Comparison of ENCODE assay signal across 11 cellular contexts in the genomic region with DNA sequence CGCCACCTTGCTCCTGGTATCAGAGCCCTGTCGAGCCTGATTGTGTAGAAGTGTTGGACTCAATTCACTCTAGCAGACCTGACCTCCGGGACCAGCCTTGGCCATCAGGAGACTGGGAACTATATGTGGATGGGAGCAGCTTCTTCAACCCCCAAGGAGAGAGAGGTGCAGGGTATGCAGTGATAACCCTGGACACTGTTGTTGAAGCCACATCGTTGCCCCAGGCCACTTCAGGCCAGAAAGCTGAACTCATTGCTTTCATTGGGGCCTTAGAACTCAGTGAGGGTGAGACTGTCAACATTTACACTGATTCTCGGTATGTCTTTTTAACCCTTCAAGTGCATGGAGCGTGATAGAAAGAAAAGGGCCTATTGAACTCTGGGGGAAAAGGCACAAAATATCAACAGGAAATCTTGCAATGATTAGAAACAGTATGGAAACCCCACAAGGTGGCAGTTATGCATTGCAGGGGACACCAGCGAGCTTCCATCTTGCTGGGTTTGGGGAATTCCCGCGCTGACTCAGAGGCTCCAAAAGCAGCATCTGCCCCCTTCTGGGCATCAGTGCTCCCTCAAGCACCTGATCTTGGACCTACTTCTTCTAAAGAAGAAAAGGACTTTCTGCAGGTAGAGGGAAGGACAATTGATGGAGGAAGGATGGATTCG. TPM values are rescaled to one million over a fixed set of nuclear protein-coding genes. Genes with fewer than 3 reads are reported as not detected.
DNase-seq lines count a peak whose midpoint lies in the region; ATAC-seq, FAIRE-seq and TF ChIP-seq lines count a peak whose summit lies in the region.
"Not testable (repeated sequence)": the region's sequence is repeated elsewhere in the genome, so short reads cannot be mapped to it uniquely, and the experiment has no call there.
"Had no signal": no experiment of that assay in that cellular context is flagged by ENCODE, and none has a peak within 500 bp of the region (broad histone marks: within the 10 kb centered on the region; RNA-seq: fewer than 3 reads in every experiment).

No MANE protein-coding gene starts in this region.

- not testable (repeated sequence) for H3K4me2 ChIP-seq in A549; parathyroid adenoma (ENCODE audit: low read length)

- 80% methylated on average over 10 of the region's 10 CpGs for WGBS in A549 (ENCODE audit: missing lambda C conversion rate)

- not testable (repeated sequence) for H3K9me3 Mint-ChIP-seq in T-helper 1 cell treated with Interleukin-12 subunit alpha and Interleukin-12 subunit beta and Interleukin-4 antibody, amounts not matched to agents 30 μg/mL and 1 μg/mL, for 36 hours; activated CD4-positive, alpha-beta memory T cell treated with anti-CD3 and anti-CD28 coated beads, Interleukin-2, amount 10 ng/mL, durations not matched to agents 7 days and 5 days; chondrocyte (ENCODE audit: low read depth)

- not testable (repeated sequence) for H3K27ac ChIP-seq in A549, parathyroid adenoma

- H3K4me1 Mint-ChIP-seq in T-helper 1 cell treated with Interleukin-12 subunit alpha and Interleukin-12 subunit beta and Interleukin-4 antibody, amounts not matched to agents 30 μg/mL and 1 μg/mL, for 36 hours (ENCODE audit: low read depth) = peaks cover 16% of the 10 kb centered on the region
- H3K4me1 Mint-ChIP-seq in activated CD4-positive, alpha-beta memory T cell treated with anti-CD3 and anti-CD28 coated beads, Interleukin-2, amount 10 ng/mL, durations not matched to agents 7 days and 5 days = peaks cover 26% of the 10 kb centered on the region
- peaks cover 14% of the 10 kb centered on the region for H3K4me1 Mint-ChIP-seq in chondrocyte (ENCODE audit: low read depth)

- peaks cover 28% of the 10 kb centered on the region for H3K36me3 Mint-ChIP-seq in T-helper 1 cell treated with Interleukin-12 subunit alpha and Interleukin-12 subunit beta and Interleukin-4 antibody, amounts not matched to agents 30 μg/mL and 1 μg/mL, for 36 hours (ENCODE audit: low read depth)
- H3K36me3 Mint-ChIP-seq in activated CD4-positive, alpha-beta memory T cell treated with anti-CD3 and anti-CD28 coated beads, Interleukin-2, amount 10 ng/mL, durations not matched to agents 7 days and 5 days (ENCODE audit: low read depth) = peaks cover 49% of the 10 kb centered on the region
- peaks cover 24% of the 10 kb centered on the region for H3K36me3 Mint-ChIP-seq in chondrocyte (ENCODE audit: low read depth)

- H2AFZ ChIP-seq in parathyroid adenoma = not testable (repeated sequence)

- H3K9me3 ChIP-seq in A549; parathyroid adenoma (ENCODE audit: control insufficient read depth, low read length): not testable (repeated sequence)

- not testable (repeated sequence) for H3K27me3 Mint-ChIP-seq in T-helper 1 cell treated with Interleukin-12 subunit alpha and Interleukin-12 subunit beta and Interleukin-4 antibody, amounts not matched to agents 30 μg/mL and 1 μg/mL, for 36 hours (ENCODE audit: low read depth); activated CD4-positive, alpha-beta memory T cell treated with anti-CD3 and anti-CD28 coated beads, Interleukin-2, amount 10 ng/mL, durations not matched to agents 7 days and 5 days; chondrocyte (ENCODE audit: low read depth)

- not testable (repeated sequence) for H3K4me3 Mint-ChIP-seq in T-helper 1 cell treated with Interleukin-12 subunit alpha and Interleukin-12 subunit beta and Interleukin-4 antibody, amounts not matched to agents 30 μg/mL and 1 μg/mL, for 36 hours; activated CD4-positive, alpha-beta memory T cell treated with anti-CD3 and anti-CD28 coated beads, Interleukin-2, amount 10 ng/mL, durations not matched to agents 7 days and 5 days; chondrocyte (ENCODE audit: unreplicated experiment)

- TF ChIP-seq POLR2A in A549 (IDR thresholded peaks at IDR 0.05; ENCODE audit: low read length) = not testable (repeated sequence)

- H3K9ac ChIP-seq in parathyroid adenoma = not testable (repeated sequence)

- in situ Hi-C loops in GM13976 (cut with MboI; ENCODE audit: low sequenced_read_pairs, unreplicated experiment) = not testable (repeated sequence)

- POLR2A ChIA-PET in A549 (lab: Yijun Ruan, JAX); activated CD4-positive, alpha-beta memory T cell treated with anti-CD3 and anti-CD28 coated beads, Interleukin-2, amount 10 ng/mL, durations not matched to agents 7 days and 5 days (lab: Charles Lee): not testable (repeated sequence)

- H3K4me1 ChIP-seq in A549, parathyroid adenoma: not testable (repeated sequence)

- not testable (repeated sequence) for FAIRE-seq in A549 (lab: Jason Lieb, UNC)

- not testable (repeated sequence) for H3K79me2 ChIP-seq in parathyroid adenoma

- peak overlapping the region; percentile 50 for H3K27ac Mint-ChIP-seq in T-helper 1 cell treated with Interleukin-12 subunit alpha and Interleukin-12 subunit beta and Interleukin-4 antibody, amounts not matched to agents 30 μg/mL and 1 μg/mL, for 36 hours
- H3K27ac Mint-ChIP-seq in activated CD4-positive, alpha-beta memory T cell treated with anti-CD3 and anti-CD28 coated beads, Interleukin-2, amount 10 ng/mL, durations not matched to agents 7 days and 5 days = peak overlapping the region; percentile 4
- H3K27ac Mint-ChIP-seq in chondrocyte (ENCODE audit: unreplicated experiment) = not testable (repeated sequence)

- not testable (repeated sequence) for TF ChIP-seq EP300 in A549 (IDR thresholded peaks at IDR 0.05)

- H3K27me3 ChIP-seq in parathyroid adenoma (ENCODE audit: control insufficient read depth, insufficient read depth, low read length) = not testable (repeated sequence)

- CTCF ChIA-PET in A549 (lab: Yijun Ruan, JAX) = interaction anchor here (0.8 to 1.4 kb wide), 7 partner anchors 10 to 233 kb away, joined by 3 to 7 read pairs (median 4); no protein-coding TSS in a partner anchor
- CTCF ChIA-PET in activated CD4-positive, alpha-beta memory T cell treated with anti-CD3 and anti-CD28 coated beads, Interleukin-2, amount 10 ng/mL, durations not matched to agents 7 days and 5 days (lab: Charles Lee) = not testable (repeated sequence)

- H3K4me3 ChIP-seq in A549; parathyroid adenoma (ENCODE audit: low read depth, low read length): not testable (repeated sequence)

- DNase-seq in A549 (ENCODE audit: low read depth in 1 of 2, low spot score in 1 of 2) = peak in 1 of 2 experiments; percentile 33
- not testable (repeated sequence) for DNase-seq in GM13976 (ENCODE audit: low spot score); chondrocyte (ENCODE audit: low spot score)
- DNase-seq in activated CD4-positive, alpha-beta memory T cell treated with anti-CD3 and anti-CD28 coated beads, Interleukin-2, amount 10 ng/mL, durations not matched to agents 7 days and 5 days = peak; percentile 62
- DNase-seq in activated T-helper 9 cell treated with anti-CD3 and anti-CD28 coated beads, Interleukin-2, amount 50 U/mL, for 16 hours (ENCODE audit: low read depth) = peak; percentile 40
- peak; percentile 38 to 72 (median 61) for DNase-seq in stimulated activated CD4-positive, alpha-beta T cell treated with anti-CD3 and anti-CD28 coated beads, TNF-alpha, amount 100 ng/mL, for 48 hours (ENCODE audit: low read depth in 3 of 3)

- ATAC-seq in A549 = not testable (repeated sequence)

- TF ChIP-seq CTCF in A549 (IDR thresholded peaks at IDR 0.05) (peak; percentile 31), GM13976 (IDR thresholded peaks at IDR 0.05; ENCODE audit: borderline replicate concordance, control extremely low read depth, extremely low read depth, insufficient read depth, missing control alignments) (peak; percentile 33), chondrocyte (IDR thresholded peaks at IDR 0.05) (peak; percentile 25), parathyroid adenoma (IDR thresholded peaks at IDR 0.05) (peak; percentile 20)

- not testable (repeated sequence) for H3K36me3 ChIP-seq in parathyroid adenoma (ENCODE audit: control insufficient read depth, insufficient read depth, low read length)

- peak; percentile 27 to 54; a peak in 1 of 5 replicates for TF ChIP-seq RAD21 in A549 (conservative IDR thresholded peaks at IDR 0.05 in 1 of 2, IDR thresholded peaks at IDR 0.05 in 1 of 2)

TF ChIP-seq in A549, 52 proteins besides CTCF, POLR2A, EP300 and RAD21:
- not testable (repeated sequence) for TF ChIP-seq FOSL2 (IDR thresholded peaks at IDR 0.05)
- peak; percentile 72 for TF ChIP-seq FOSL2 (CRISPR knock-in tag; IDR thresholded peaks at IDR 0.05)
- peak; percentile 38 for TF ChIP-seq SMC3 (IDR thresholded peaks at IDR 0.05)

RNA-seq across cellular contexts. Expression of gene XNDC1N, which starts 16.9 kb away (rescaled TPM):
- polyA plus RNA-seq in A549 (2011; rRNA removed) (6.9 and 7.6 TPM in 2 replicates), A549 (2017; fragmentation: RNase III; extraction: RNeasy Plus Mini Kit Qiagen cat#74134 plus additional on column Dnase treatment) (4.3 to 5.0 TPM (median 4.9 TPM) in 3 replicates)
- polyA plus RNA-seq in A549 (2012; cell fraction: cytosol; rRNA removed) = 3.5 and 5.2 TPM in 2 replicates
- 4.0 and 9.9 TPM in 2 replicates for polyA plus RNA-seq in A549 (2012; cell fraction: nucleus; rRNA removed)
- 27.9 and 28.7 TPM in 2 replicates for polyA minus RNA-seq in A549 (2011; rRNA and poly(A)+ RNA removed)
- total RNA-seq in activated CD4-positive, alpha-beta memory T cell treated with anti-CD3 and anti-CD28 coated beads, Interleukin-2, amount 10 ng/mL, durations not matched to agents 7 days and 5 days = 10 to 100 TPM; 12.8 to 14.0 TPM
- total RNA-seq in chondrocyte = 5.1 to 10.7 TPM (median 6.1 TPM) in 3 replicates

RNA-seq across cellular contexts. Expression of gene RNF121, which starts 17.4 kb away (rescaled TPM):
- 102 and 105 TPM in 2 replicates for polyA plus RNA-seq in A549 (2011; rRNA removed)
- 81.5 and 94.2 TPM in 2 replicates for polyA plus RNA-seq in A549 (2012; cell fraction: cytosol; rRNA removed)
- polyA plus RNA-seq in A549 (2012; cell fraction: nucleus; rRNA removed) = 108 and 144 TPM in 2 replicates
- polyA plus RNA-seq in A549 (2017; fragmentation: RNase III; extraction: RNeasy Plus Mini Kit Qiagen cat#74134 plus additional on column Dnase treatment) = 79.0 to 87.2 TPM (median 80.3 TPM) in 3 replicates
- 132 and 152 TPM in 2 replicates for polyA minus RNA-seq in A549 (2011; rRNA and poly(A)+ RNA removed)
- 10 to 100 TPM; 25.7 to 28.1 TPM for total RNA-seq in activated CD4-positive, alpha-beta memory T cell treated with anti-CD3 and anti-CD28 coated beads, Interleukin-2, amount 10 ng/mL, durations not matched to agents 7 days and 5 days
- 63.2 to 97.1 TPM (median 64.2 TPM) in 3 replicates for total RNA-seq in chondrocyte

RNA-seq across cellular contexts. Expression of gene DEFB131B, which starts 33.2 kb away (rescaled TPM):
- polyA plus RNA-seq in A549 (2011; rRNA removed) = not detected in 2 replicates
- polyA plus RNA-seq in A549 (2012; cell fraction: cytosol; rRNA removed) = not detected in 2 replicates
- not detected in 2 replicates for polyA plus RNA-seq in A549 (2012; cell fraction: nucleus; rRNA removed)
- not detected in 3 replicates for polyA plus RNA-seq in A549 (2017; fragmentation: RNase III; extraction: RNeasy Plus Mini Kit Qiagen cat#74134 plus additional on column Dnase treatment)
- not detected in 2 replicates for polyA minus RNA-seq in A549 (2011; rRNA and poly(A)+ RNA removed)
- total RNA-seq in activated CD4-positive, alpha-beta memory T cell treated with anti-CD3 and anti-CD28 coated beads, Interleukin-2, amount 10 ng/mL, durations not matched to agents 7 days and 5 days = not detected
- total RNA-seq in chondrocyte = not detected in 3 replicates
- total RNA-seq: left colon, mucosa of descending colon, upper lobe of right lung had no signal
